In the genomic region with DNA sequence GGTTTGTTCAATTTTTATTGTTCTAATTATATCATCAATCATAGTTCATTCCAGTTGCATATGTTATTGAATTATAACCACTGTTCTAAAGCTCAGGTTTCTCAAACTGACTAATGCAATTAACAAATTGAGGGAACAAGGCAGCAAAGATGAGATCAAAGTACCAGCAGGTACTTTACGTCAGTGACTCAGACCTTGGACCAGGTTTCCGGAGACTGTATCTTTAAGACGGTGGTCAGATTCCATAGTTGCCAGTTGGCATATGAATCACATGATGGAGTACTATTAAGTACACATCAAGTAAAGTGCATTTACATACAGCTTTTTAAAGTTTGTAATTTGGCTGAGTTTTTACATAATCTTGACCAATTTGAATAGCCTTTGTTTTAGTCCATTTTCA, we compare ENCODE assay signal across 19 cellular contexts.
"Had no signal": no experiment of that assay in that cellular context is flagged by ENCODE, and none has a peak within 500 bp of the region (broad histone marks: within the 10 kb centered on the region; RNA-seq: fewer than 3 reads in every experiment).

No MANE protein-coding gene starts in this region.

- H3K27me3 ChIP-seq: MG63, Peyer's patch, SJCRH30 had no signal

- H2AFZ ChIP-seq: PC-9 had no signal

- H3K36me3 ChIP-seq: MG63, Peyer's patch, SJCRH30 had no signal

- H3K4me2 ChIP-seq: PC-9 had no signal

- ATAC-seq: Right ventricle myocardium inferior, SK-N-SH treated with all-trans-retinoic acid at 6 μM for 48 hours had no signal

- H3K9me3 ChIP-seq: MG63, Peyer's patch, SJCRH30 had no signal

- DNase-seq: KBM-7, MG63, NCI-H1092, NCI-H1105 treated with DMSO at 0.1 percent for 48 hours, NCI-H1417 treated with DMSO at 0.1 percent for 48 hours, NCI-H146, NCI-H1694 treated with DMSO at 0.1 percent for 48 hours, NCI-H2029, NCI-H2171 treated with DMSO at 0.1 percent for 48 hours, NCI-H345, NCI-H446 treated with DMSO at 0.1 percent for 48 hours, NCI-H510A treated with DMSO at 0.1 percent for 48 hours, NCI-H526, PC-9, Peyer's patch, SHP77 treated with DMSO at 0.1 percent for 48 hours, SJCRH30 had no signal

- H3K4me1 ChIP-seq: Peyer's patch, SJCRH30 had no signal

- H3K4me3 ChIP-seq: MG63, PC-9, Peyer's patch, SJCRH30 had no signal

- H3K27ac ChIP-seq: PC-9, Peyer's patch, SJCRH30 had no signal
